In genomic region chr10:95792874-95793285, GRCh38 we compare ENCODE assay signal across 11 cellular contexts. TPM values are rescaled to one million over a fixed set of nuclear protein-coding genes. Genes with fewer than 3 reads are reported as not detected.
A peak's percentile ranks its signal among the peaks of the same experiment; 100 is the strongest.
DNase-seq lines count a peak whose midpoint lies in the region; ATAC-seq, FAIRE-seq and TF ChIP-seq lines count a peak whose summit lies in the region.
"Had no signal": no experiment of that assay in that cellular context is flagged by ENCODE, and none has a peak within 500 bp of the region (broad histone marks: within the 10 kb centered on the region; RNA-seq: fewer than 3 reads in every experiment).

No MANE protein-coding gene starts in this region.

- no peaks in the 10 kb centered on the region for H3K9me1 ChIP-seq in endothelial cell of umbilical vein (replicated peaks; ENCODE audit: control insufficient read depth, extremely low read depth, insufficient read depth, low read length)

- H3K9ac ChIP-seq in endothelial cell of umbilical vein (replicated peaks; ENCODE audit: extremely low read depth, insufficient read depth, low read length) = no peak overlapping the region

- no peak for DNase-seq in Right ventricle myocardium inferior (ENCODE audit: missing footprints)
- no peak for DNase-seq in cardiac septum (ENCODE audit: low spot score)
- DNase-seq in endothelial cell of umbilical vein (ENCODE audit: low read depth, low spot score) = peak; percentile 89
- peak in 1 of 2 donors; percentile 28 for DNase-seq in uterus
- DNase-seq in occipital lobe (lab: John Stamatoyannopoulos, UW) = no peak
- no peak for DNase-seq in NCI-H2171 (lab: John Stamatoyannopoulos, UW)
- DNase-seq: activated gamma-delta T cell; CD4-positive, alpha-beta memory T cell had no signal

- no peaks in the 10 kb centered on the region for H3K79me2 ChIP-seq in endothelial cell of umbilical vein (ENCODE audit: control insufficient read depth, insufficient read depth, low read length)

- H4K20me1 ChIP-seq in endothelial cell of umbilical vein (replicated peaks; ENCODE audit: control insufficient read depth, extremely low read depth, insufficient read depth, low read length) = no peaks in the 10 kb centered on the region

- H3K27ac ChIP-seq in endothelial cell of umbilical vein (ENCODE audit: insufficient read depth, low read depth, low read length) (peak overlapping the region; percentile 29), muscle layer of duodenum (ENCODE audit: low read length) (peak overlapping the region; percentile 73), uterus (peak overlapping the region; percentile 69 to 74)

- H3K9me3 ChIP-seq in endothelial cell of umbilical vein (replicated peaks; ENCODE audit: control insufficient read depth, insufficient read depth, low read length) (no peaks in the 10 kb centered on the region), muscle layer of duodenum (ENCODE audit: control insufficient read depth in 1 of 2, low read length in 2 of 2) (no peaks in the 10 kb centered on the region), uterus (no peaks in the 10 kb centered on the region)

- no peaks in the 10 kb centered on the region for H3K36me3 ChIP-seq in endothelial cell of umbilical vein (ENCODE audit: control insufficient read depth in 2 of 2, extremely low read depth in 1 of 2, insufficient read depth in 2 of 2, low read length in 2 of 2)
- no peaks in the 10 kb centered on the region for H3K36me3 ChIP-seq in muscle layer of duodenum (ENCODE audit: control insufficient read depth in 1 of 2, insufficient read depth in 2 of 2, low read length in 2 of 2)
- H3K36me3 ChIP-seq in uterus = no peaks in the 10 kb centered on the region

- no TSS peak for BruUV-seq in endothelial cell of umbilical vein (replicated peaks; lab: Mats Ljungman, UMichigan)

- intact Hi-C loops in Right ventricle myocardium inferior (cut with DNase I) (loop anchor here (5.0 kb wide), 1 partner anchor 49 kb away; no protein-coding TSS in a partner anchor), cardiac septum (cut with DNase I) (loop anchor here (2.0 to 5.0 kb wide), 3 partner anchors 22 to 51 kb away; partner anchors contain the start of gene ENTPD1), endothelial cell of umbilical vein (cut with micrococcal nuclease) (loop anchor here (1.0 to 2.0 kb wide), 4 partner anchors 21 to 50 kb away; no protein-coding TSS in a partner anchor), uterus (cut with DNase I; ENCODE audit: low total_unique reads) (no loop called here)

- TF ChIP-seq CTCF in endothelial cell of umbilical vein (IDR thresholded peaks at IDR 0.05; ENCODE audit: extremely low read depth in 1 of 2, insufficient read depth in 1 of 2, low read depth in 1 of 2, low read length in 2 of 2) (no peak), uterus (IDR thresholded peaks at IDR 0.05) (no peak)

- peak; percentile 72 for FAIRE-seq in endothelial cell of umbilical vein (lab: Jason Lieb, UNC)

- CTCF ChIA-PET in endothelial cell of umbilical vein (lab: Charles Lee) = interaction anchor here (1.0 kb wide), 3 partner anchors 49 to 99 kb away, joined by 3 to 15 read pairs (median 10); partner anchors contain the start of gene TCTN3

- H3K4me1 ChIP-seq in endothelial cell of umbilical vein (ENCODE audit: control insufficient read depth, extremely low read depth, insufficient read depth, low read length) = peaks cover 40% of the 10 kb centered on the region
- peaks cover 4 to 11% of the 10 kb centered on the region in 2 donors for H3K4me1 ChIP-seq in muscle layer of duodenum (ENCODE audit: control insufficient read depth in 1 of 2, insufficient read depth in 2 of 2, low read length in 2 of 2)
- H3K4me1 ChIP-seq in uterus = peaks cover 0 to 3% of the 10 kb centered on the region in 2 donors

- H2AFZ ChIP-seq in endothelial cell of umbilical vein (ENCODE audit: low read depth, low read length) = peak overlapping the region; percentile 53

- dilution Hi-C loops in endothelial cell of umbilical vein (cut with MboI; ENCODE audit: extremely low pct_ligation_motif_present, low sequenced_read_pairs) = no loop called here

- TF ChIP-seq POLR2A in endothelial cell of umbilical vein (IDR thresholded peaks at IDR 0.05; ENCODE audit: low read depth, low read length) = no peak
- TF ChIP-seq POLR2A in uterus (IDR thresholded peaks at IDR 0.05) = no peak

- H3K4me3 ChIP-seq in endothelial cell of umbilical vein (replicated peaks in 1 of 3; ENCODE audit: insufficient read depth in 1 of 3, low read depth in 1 of 3, low read length in 3 of 3) (no peak overlapping the region), muscle layer of duodenum (ENCODE audit: low read depth in 1 of 2, low read length in 2 of 2) (no peak overlapping the region), uterus (no peak overlapping the region)

- no peaks in the 10 kb centered on the region for H3K27me3 ChIP-seq in endothelial cell of umbilical vein (ENCODE audit: control insufficient read depth in 2 of 2, insufficient read depth in 2 of 2, low read length in 2 of 2)
- no peaks in the 10 kb centered on the region for H3K27me3 ChIP-seq in muscle layer of duodenum (ENCODE audit: low read depth, low read length)
- H3K27me3 ChIP-seq in uterus = no peaks in the 10 kb centered on the region

- POLR2A ChIA-PET in endothelial cell of umbilical vein (lab: Charles Lee) = no interaction called here

- peak; percentile 42 for ATAC-seq in Right ventricle myocardium inferior
- ATAC-seq in HG02588 (IDR thresholded peaks at IDR 0.05; ENCODE audit: unreplicated experiment) = no peak

- H3K4me2 ChIP-seq in endothelial cell of umbilical vein (ENCODE audit: insufficient read depth, low read length) = no peak overlapping the region

TF ChIP-seq in endothelial cell of umbilical vein, 7 proteins besides CTCF, POLR2A, EP300 and RAD21:
- TF ChIP-seq FOS (IDR thresholded peaks at IDR 0.05; ENCODE audit: borderline replicate concordance, insufficient read depth, low read length) = no peak
- TF ChIP-seq JUN (IDR thresholded peaks at IDR 0.05; ENCODE audit: borderline replicate concordance, insufficient read depth, insufficient read length, low read depth) = peak; percentile 57
- no peak for TF ChIP-seq EZH2 (IDR thresholded peaks at IDR 0.05; ENCODE audit: borderline replicate concordance, low read depth, low read length, severe bottlenecking)
- no peak for TF ChIP-seq GATA2 (IDR thresholded peaks at IDR 0.05; ENCODE audit: insufficient read depth, insufficient read length, low read depth, low read length)

RNA-seq across cellular contexts. Expression of gene ENTPD1, which starts 36.9 kb away (rescaled TPM):
- total RNA-seq in Right ventricle myocardium inferior = 6.3 TPM
- 14.7 TPM for total RNA-seq in cardiac septum
- 23.0 and 27.0 TPM in 2 replicates for total RNA-seq in endothelial cell of umbilical vein
- polyA plus RNA-seq in endothelial cell of umbilical vein = 9.1 and 10.2 TPM in 2 replicates
- 9.7 and 10.6 TPM in 2 replicates for polyA plus RNA-seq in endothelial cell of umbilical vein (2011; cell fraction: cytosol; rRNA removed)
- polyA plus RNA-seq in endothelial cell of umbilical vein (2011; cell fraction: nucleus; rRNA removed) = 13.4 and 15.5 TPM in 2 replicates
- 6.5 and 6.8 TPM in 2 replicates for polyA plus RNA-seq in endothelial cell of umbilical vein (2012)
- 28.8 and 31.0 TPM in 2 replicates for polyA minus RNA-seq in endothelial cell of umbilical vein
- polyA minus RNA-seq in endothelial cell of umbilical vein (2011; cell fraction: cytosol; rRNA and poly(A)+ RNA removed) = not detected
- polyA minus RNA-seq in endothelial cell of umbilical vein (2011; cell fraction: nucleus; rRNA and poly(A)+ RNA removed) = 23.2 and 36.0 TPM in 2 replicates
- 10 to 100 TPM; 42.4 to 99.5 (median 69.5) TPM for total RNA-seq in uterus
- total RNA-seq in occipital lobe = 9.4 TPM
- total RNA-seq: RPMI7951 had no signal
